In genomic region chr17:36818134-36818825, GRCh38 we compare ENCODE assay signal across 18 cellular contexts.
DNase-seq lines count a peak whose midpoint lies in the region; ATAC-seq and TF ChIP-seq lines count a peak whose summit lies in the region.
"Had no signal": no experiment of that assay in that cellular context is flagged by ENCODE, and none has a peak within 500 bp of the region (broad histone marks: within the 10 kb centered on the region; RNA-seq: fewer than 3 reads in every experiment).

No MANE protein-coding gene starts in this region.

- peaks cover 27% of the 10 kb centered on the region for H3K4me1 Mint-ChIP-seq in WTC11

- no peak for ATAC-seq in WTC11
- ATAC-seq: SK-N-SH treated with all-trans-retinoic acid at 6 μM for 48 hours had no signal

- H3K27me3 Mint-ChIP-seq in WTC11 (ENCODE audit: low read depth), result peaks cover 8% of the 10 kb centered on the region; the same call in 1 of the 2 replicates

- H3K9me3 Mint-ChIP-seq in WTC11, result no peaks in the 10 kb centered on the region
- H3K9me3 Mint-ChIP-seq: CD4-positive, alpha-beta T cell had no signal

- DNase-seq in NCI-H748 (lab: John Stamatoyannopoulos, UW; ENCODE audit: unreplicated experiment) (peak; percentile 32), NCI-H748 treated with DMSO at 0.1 percent for 48 hours (lab: John Stamatoyannopoulos, UW) (no peak), NCI-H69 (lab: John Stamatoyannopoulos, UW) (peak; percentile 63), mesenteric fat pad (ENCODE audit: low spot score) (peak; percentile 45), renal cortical epithelial cell (ENCODE audit: low read depth) (peak; percentile 18), WTC11 (ENCODE audit: low spot score) (no peak), D341Med (ENCODE audit: low spot score) (no peak), islet precursor cell (no peak)
- DNase-seq: Caco-2; CD4-positive, alpha-beta T cell; DMS79; NCI-H146; NCI-H2029 treated with DMSO at 0.1 percent for 48 hours; NCI-H82; PC-9; SIG-M5 had no signal

- no peaks in the 10 kb centered on the region for H3K36me3 Mint-ChIP-seq in WTC11

- no peak for TF ChIP-seq CTCF in WTC11 (IDR thresholded peaks at IDR 0.05)

- H3K27ac Mint-ChIP-seq in WTC11, result no peak overlapping the region
- H3K27ac Mint-ChIP-seq: B cell; CD4-positive, alpha-beta T cell had no signal

- POLR2A ChIA-PET in WTC11 (lab: Charles Lee), result no interaction called here

- CTCF ChIA-PET in WTC11 (lab: Charles Lee), result interaction anchor here (1.0 kb wide), 1 partner anchor 9 kb away, joined by 3 read pairs; no protein-coding TSS in a partner anchor

- H3K4me3 Mint-ChIP-seq in WTC11, result no peak overlapping the region
- H3K4me3 Mint-ChIP-seq: B cell; CD4-positive, alpha-beta T cell had no signal

TF ChIP-seq in WTC11, 78 proteins besides CTCF, POLR2A, EP300 and RAD21:
- TF ChIP-seq, protein P1, sequence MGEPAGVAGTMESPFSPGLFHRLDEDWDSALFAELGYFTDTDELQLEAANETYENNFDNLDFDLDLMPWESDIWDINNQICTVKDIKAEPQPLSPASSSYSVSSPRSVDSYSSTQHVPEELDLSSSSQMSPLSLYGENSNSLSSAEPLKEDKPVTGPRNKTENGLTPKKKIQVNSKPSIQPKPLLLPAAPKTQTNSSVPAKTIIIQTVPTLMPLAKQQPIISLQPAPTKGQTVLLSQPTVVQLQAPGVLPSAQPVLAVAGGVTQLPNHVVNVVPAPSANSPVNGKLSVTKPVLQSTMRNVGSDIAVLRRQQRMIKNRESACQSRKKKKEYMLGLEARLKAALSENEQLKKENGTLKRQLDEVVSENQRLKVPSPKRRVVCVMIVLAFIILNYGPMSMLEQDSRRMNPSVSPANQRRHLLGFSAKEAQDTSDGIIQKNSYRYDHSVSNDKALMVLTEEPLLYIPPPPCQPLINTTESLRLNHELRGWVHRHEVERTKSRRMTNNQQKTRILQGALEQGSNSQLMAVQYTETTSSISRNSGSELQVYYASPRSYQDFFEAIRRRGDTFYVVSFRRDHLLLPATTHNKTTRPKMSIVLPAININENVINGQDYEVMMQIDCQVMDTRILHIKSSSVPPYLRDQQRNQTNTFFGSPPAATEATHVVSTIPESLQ (CRISPR knock-in tag; IDR thresholded peaks at IDR 0.05), result no peak
- no peak for TF ChIP-seq ZNF671 (CRISPR knock-in tag; IDR thresholded peaks at IDR 0.05)
- no peak for TF ChIP-seq ZNF416 (CRISPR knock-in tag; IDR thresholded peaks at IDR 0.05)
- TF ChIP-seq IRF1 (CRISPR knock-in tag; IDR thresholded peaks at IDR 0.05), result no peak
- TF ChIP-seq, protein P2, sequence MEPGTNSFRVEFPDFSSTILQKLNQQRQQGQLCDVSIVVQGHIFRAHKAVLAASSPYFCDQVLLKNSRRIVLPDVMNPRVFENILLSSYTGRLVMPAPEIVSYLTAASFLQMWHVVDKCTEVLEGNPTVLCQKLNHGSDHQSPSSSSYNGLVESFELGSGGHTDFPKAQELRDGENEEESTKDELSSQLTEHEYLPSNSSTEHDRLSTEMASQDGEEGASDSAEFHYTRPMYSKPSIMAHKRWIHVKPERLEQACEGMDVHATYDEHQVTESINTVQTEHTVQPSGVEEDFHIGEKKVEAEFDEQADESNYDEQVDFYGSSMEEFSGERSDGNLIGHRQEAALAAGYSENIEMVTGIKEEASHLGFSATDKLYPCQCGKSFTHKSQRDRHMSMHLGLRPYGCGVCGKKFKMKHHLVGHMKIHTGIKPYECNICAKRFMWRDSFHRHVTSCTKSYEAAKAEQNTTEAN (CRISPR knock-in tag; IDR thresholded peaks at IDR 0.05), result no peak
- TF ChIP-seq TP53 (CRISPR knock-in tag; IDR thresholded peaks at IDR 0.05), result no peak
- no peak for TF ChIP-seq NFATC4 (CRISPR knock-in tag; IDR thresholded peaks at IDR 0.05)
- TF ChIP-seq, protein P3, sequence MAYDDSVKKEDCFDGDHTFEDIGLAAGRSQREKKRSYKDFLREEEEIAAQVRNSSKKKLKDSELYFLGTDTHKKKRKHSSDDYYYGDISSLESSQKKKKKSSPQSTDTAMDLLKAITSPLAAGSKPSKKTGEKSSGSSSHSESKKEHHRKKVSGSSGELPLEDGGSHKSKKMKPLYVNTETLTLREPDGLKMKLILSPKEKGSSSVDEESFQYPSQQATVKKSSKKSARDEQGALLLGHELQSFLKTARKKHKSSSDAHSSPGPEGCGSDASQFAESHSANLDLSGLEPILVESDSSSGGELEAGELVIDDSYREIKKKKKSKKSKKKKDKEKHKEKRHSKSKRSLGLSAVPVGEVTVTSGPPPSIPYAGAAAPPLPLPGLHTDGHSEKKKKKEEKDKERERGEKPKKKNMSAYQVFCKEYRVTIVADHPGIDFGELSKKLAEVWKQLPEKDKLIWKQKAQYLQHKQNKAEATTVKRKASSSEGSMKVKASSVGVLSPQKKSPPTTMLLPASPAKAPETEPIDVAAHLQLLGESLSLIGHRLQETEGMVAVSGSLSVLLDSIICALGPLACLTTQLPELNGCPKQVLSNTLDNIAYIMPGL (CRISPR knock-in tag; IDR thresholded peaks at IDR 0.05), result no peak
- TF ChIP-seq, protein P4, sequence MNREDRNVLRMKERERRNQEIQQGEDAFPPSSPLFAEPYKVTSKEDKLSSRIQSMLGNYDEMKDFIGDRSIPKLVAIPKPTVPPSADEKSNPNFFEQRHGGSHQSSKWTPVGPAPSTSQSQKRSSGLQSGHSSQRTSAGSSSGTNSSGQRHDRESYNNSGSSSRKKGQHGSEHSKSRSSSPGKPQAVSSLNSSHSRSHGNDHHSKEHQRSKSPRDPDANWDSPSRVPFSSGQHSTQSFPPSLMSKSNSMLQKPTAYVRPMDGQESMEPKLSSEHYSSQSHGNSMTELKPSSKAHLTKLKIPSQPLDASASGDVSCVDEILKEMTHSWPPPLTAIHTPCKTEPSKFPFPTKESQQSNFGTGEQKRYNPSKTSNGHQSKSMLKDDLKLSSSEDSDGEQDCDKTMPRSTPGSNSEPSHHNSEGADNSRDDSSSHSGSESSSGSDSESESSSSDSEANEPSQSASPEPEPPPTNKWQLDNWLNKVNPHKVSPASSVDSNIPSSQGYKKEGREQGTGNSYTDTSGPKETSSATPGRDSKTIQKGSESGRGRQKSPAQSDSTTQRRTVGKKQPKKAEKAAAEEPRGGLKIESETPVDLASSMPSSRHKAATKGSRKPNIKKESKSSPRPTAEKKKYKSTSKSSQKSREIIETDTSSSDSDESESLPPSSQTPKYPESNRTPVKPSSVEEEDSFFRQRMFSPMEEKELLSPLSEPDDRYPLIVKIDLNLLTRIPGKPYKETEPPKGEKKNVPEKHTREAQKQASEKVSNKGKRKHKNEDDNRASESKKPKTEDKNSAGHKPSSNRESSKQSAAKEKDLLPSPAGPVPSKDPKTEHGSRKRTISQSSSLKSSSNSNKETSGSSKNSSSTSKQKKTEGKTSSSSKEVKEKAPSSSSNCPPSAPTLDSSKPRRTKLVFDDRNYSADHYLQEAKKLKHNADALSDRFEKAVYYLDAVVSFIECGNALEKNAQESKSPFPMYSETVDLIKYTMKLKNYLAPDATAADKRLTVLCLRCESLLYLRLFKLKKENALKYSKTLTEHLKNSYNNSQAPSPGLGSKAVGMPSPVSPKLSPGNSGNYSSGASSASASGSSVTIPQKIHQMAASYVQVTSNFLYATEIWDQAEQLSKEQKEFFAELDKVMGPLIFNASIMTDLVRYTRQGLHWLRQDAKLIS (CRISPR knock-in tag; IDR thresholded peaks at IDR 0.05; ENCODE audit: borderline replicate concordance), result no peak
- no peak for TF ChIP-seq ATF2 (CRISPR knock-in tag; IDR thresholded peaks at IDR 0.05; ENCODE audit: borderline replicate concordance, low read depth)
- no peak for TF ChIP-seq AR (CRISPR knock-in tag; IDR thresholded peaks at IDR 0.05)
- TF ChIP-seq ZNF138 (CRISPR knock-in tag; conservative IDR thresholded peaks at IDR 0.05), result no peak
- no peak for TF ChIP-seq SMAD3 (CRISPR knock-in tag; IDR thresholded peaks at IDR 0.05; ENCODE audit: borderline replicate concordance)

Comparison
In these comparisons a context has a peak if more than half of its experiments do, and no peak if none do; other contexts are left out.
1. DNase-seq: peak in NCI-H748 (single experiment), NCI-H69 (single experiment), mesenteric fat pad (single experiment) and renal cortical epithelial cell (single experiment); none in NCI-H748 treated with DMSO at 0.1 percent for 48 hours (single experiment), WTC11 (single experiment), D341Med (single experiment) and islet precursor cell (single experiment).